ENCODE assay signal across 8 cellular contexts in genomic region chr18:12990977-12991838, GRCh38. TPM values are rescaled to one million over a fixed set of nuclear protein-coding genes. Genes with fewer than 3 reads are reported as not detected.
A peak's percentile ranks its signal among the peaks of the same experiment; 100 is the strongest.
DNase-seq lines count a peak whose midpoint lies in the region; ATAC-seq and TF ChIP-seq lines count a peak whose summit lies in the region.

Gene CEP192, plus strand, starts transcription at chr18:12991362. Its CDS starts 8,063 bp downstream, at chr18:12999425.

- H3K4me1 ChIP-seq in liver (ENCODE audit: control insufficient read depth in 4 of 4, insufficient read depth in 4 of 4, low read length in 3 of 4), result peaks cover 0 to 20% (median 12%) of the 10 kb centered on the region in 4 donors

- under 1% methylated on average over 74 of the region's 74 CpGs for WGBS in liver

- H3K4me3 ChIP-seq in liver (ENCODE audit: low read depth in 1 of 3, low read length in 3 of 3), result peak within 1 kb of the TSS; percentile 59 to 96 (median 81)

- peak within 1 kb of the TSS; percentile 95 for H3K27ac ChIP-seq in liver (ENCODE audit: low read depth in 1 of 2, low read length in 2 of 2)

- no peak for TF ChIP-seq RAD21 in liver (IDR thresholded peaks at IDR 0.05)

- H3K27me3 ChIP-seq in liver (ENCODE audit: control insufficient read depth in 4 of 4, insufficient read depth in 4 of 4, low read length in 3 of 4), result no peaks in the 10 kb centered on the region

- H3K36me3 ChIP-seq in liver (ENCODE audit: control insufficient read depth in 4 of 4, insufficient read depth in 3 of 4, low read depth in 1 of 4, low read length in 3 of 4), result no peaks in the 10 kb centered on the region

- TF ChIP-seq CTCF in liver (IDR thresholded peaks at IDR 0.05; ENCODE audit: low read depth, low read length, missing input control), result no peak

- no peaks in the 10 kb centered on the region for H3K9me3 ChIP-seq in liver (ENCODE audit: control insufficient read depth in 4 of 4, low read length in 3 of 4)

- H3K9ac ChIP-seq in liver (ENCODE audit: low read depth in 1 of 2, low read length in 2 of 2), result peak within 1 kb of the TSS; percentile 62 to 87

- ATAC-seq in GM19397 (IDR thresholded peaks at IDR 0.05; ENCODE audit: unreplicated experiment), result peak; percentile 84
- peak; percentile 81 for ATAC-seq in HG03571 (IDR thresholded peaks at IDR 0.05; ENCODE audit: unreplicated experiment)

- DNase-seq in CD1c-positive myeloid dendritic cell (ENCODE audit: extremely low spot score) (peak; percentile 99), NCI-H82 (lab: John Stamatoyannopoulos, UW) (peak; percentile 99), dermis microvascular lymphatic vessel endothelial cell (ENCODE audit: low read depth in 2 of 2) (peak; percentile 96 to 99)
- peak; percentile 96 to 98 for DNase-seq in activated CD4-positive, alpha-beta T cell treated with anti-CD3 and anti-CD28 coated beads, Interleukin-2, amount 50 U/mL, for 48 hours
- DNase-seq in stimulated activated CD4-positive, alpha-beta T cell treated with anti-CD3 and anti-CD28 coated beads, Interleukin-4, amount 100 ng/mL, for 24 hours, result peak; percentile 98

TF ChIP-seq in liver, 16 proteins besides CTCF, POLR2A, EP300 and RAD21:
- TF ChIP-seq ATF3 (IDR thresholded peaks at IDR 0.05) (no peak), SP1 (IDR thresholded peaks at IDR 0.05) (peak; percentile 90), JUND (IDR thresholded peaks at IDR 0.05) (no peak), NR2F2 (IDR thresholded peaks at IDR 0.05) (no peak), REST (IDR thresholded peaks at IDR 0.05) (peak; percentile 42), EGR1 (IDR thresholded peaks at IDR 0.05; ENCODE audit: low read depth in 2 of 2) (peak in 1 of 2 donors; percentile 80), GABPA (IDR thresholded peaks at IDR 0.05 in 1 of 2, conservative IDR thresholded peaks at IDR 0.05 in 1 of 2) (peak in 1 of 2 donors; percentile 80), YY1 (IDR thresholded peaks at IDR 0.05) (peak; percentile 71), FOXA2 (IDR thresholded peaks at IDR 0.05) (no peak), RXRA (IDR thresholded peaks at IDR 0.05) (peak in 1 of 2 donors; percentile 22), HNF4A (conservative IDR thresholded peaks at IDR 0.05) (peak in 1 of 2 donors; percentile 50), MAX (IDR thresholded peaks at IDR 0.05) (peak; percentile 36), TAF1 (conservative IDR thresholded peaks at IDR 0.05) (peak; percentile 16), HNF4G (IDR thresholded peaks at IDR 0.05) (no peak), FOXA1 (IDR thresholded peaks at IDR 0.05) (no peak), ZBTB33 (IDR thresholded peaks at IDR 0.05) (no peak)

RNA-seq across cellular contexts. Expression of gene CEP192, which starts in this region (rescaled TPM):
- total RNA-seq in dermis microvascular lymphatic vessel endothelial cell (20.2 and 21.1 TPM in 2 replicates), liver (10 to 100 TPM; 14.8 to 32.4 TPM)
- 1 to 10 TPM; 2.5 to 7.1 TPM for polyA plus RNA-seq in liver

Comparison
In these comparisons a context has a peak if more than half of its experiments do, and no peak if none do; other contexts are left out.
1. Peak in every context shown above with its lines: DNase-seq, ATAC-seq, H3K4me3 ChIP-seq and H3K27ac ChIP-seq.